In genomic region chr9:14018061-14018460, GRCh38 we compare ENCODE assay signal across 21 cellular contexts.
DNase-seq lines count a peak whose midpoint lies in the region; ATAC-seq, FAIRE-seq and TF ChIP-seq lines count a peak whose summit lies in the region.
"Had no signal": no experiment of that assay in that cellular context is flagged by ENCODE, and none has a peak within 500 bp of the region (broad histone marks: within the 10 kb centered on the region; RNA-seq: fewer than 3 reads in every experiment).

No MANE protein-coding gene starts in this region.

- no peak overlapping the region for H2AFZ ChIP-seq in keratinocyte (ENCODE audit: control insufficient read depth, low read length)
- H2AFZ ChIP-seq: PC-9 had no signal

- peaks cover 7% of the 10 kb centered on the region for H3K36me3 Mint-ChIP-seq in MCF 10A (ENCODE audit: insufficient read depth, unreplicated experiment)
- no peaks in the 10 kb centered on the region for H3K36me3 Mint-ChIP-seq in stimulated activated memory B cell treated with anti-CD40 and anti-IgM and Interleukin-4, amounts not matched to agents 10 μg/mL and 1 μg/mL and 100 μg/mL, for 72 hours

- H3K79me2 ChIP-seq in keratinocyte (ENCODE audit: control insufficient read depth, insufficient read depth, low read length), result no peaks in the 10 kb centered on the region

- peaks cover 23% of the 10 kb centered on the region for H3K4me1 Mint-ChIP-seq in MCF 10A (ENCODE audit: insufficient read depth, unreplicated experiment)
- no peaks in the 10 kb centered on the region for H3K4me1 Mint-ChIP-seq in stimulated activated memory B cell treated with anti-CD40 and anti-IgM and Interleukin-4, amounts not matched to agents 10 μg/mL and 1 μg/mL and 100 μg/mL, for 72 hours

- dilution Hi-C loops in keratinocyte (cut with MboI; ENCODE audit: extremely low pct_ligation_motif_present, low sequenced_read_pairs), result no loop called here

- H3K27me3 ChIP-seq in breast epithelium (no peaks in the 10 kb centered on the region), keratinocyte (ENCODE audit: control insufficient read depth, extremely low read depth, insufficient read depth, low read length) (no peaks in the 10 kb centered on the region), sigmoid colon (no peaks in the 10 kb centered on the region)
- H3K27me3 ChIP-seq: gastroesophageal sphincter, neutrophil, transverse colon had no signal

- FAIRE-seq in keratinocyte (lab: Jason Lieb, UNC) (peak; percentile 74), frontal cortex (lab: Jason Lieb, UNC) (no peak)

- H3K4me2 ChIP-seq in keratinocyte (ENCODE audit: control insufficient read depth, extremely low read depth, insufficient read depth, low read depth, low read length), result no peak overlapping the region
- H3K4me2 ChIP-seq: PC-9 had no signal

- peak overlapping the region; percentile 50 for H3K27ac Mint-ChIP-seq in MCF 10A (ENCODE audit: low read depth, unreplicated experiment)
- H3K27ac Mint-ChIP-seq in stimulated activated memory B cell treated with anti-CD40 and anti-IgM and Interleukin-4, amounts not matched to agents 10 μg/mL and 1 μg/mL and 100 μg/mL, for 72 hours, result no peak overlapping the region
- H3K27ac Mint-ChIP-seq: activated T-helper 2 cell treated with anti-CD3 and anti-CD28 coated beads, Interferon-gamma antibody, Interleukin-2, Interleukin-4, amounts not matched to agents 10 μg/mL and 5 μg/mL and 100 μg/mL, durations not matched to agents 14 hours and 24 hours and 36 hours; dendritic cell treated with granulocyte-macrophage colony-stimulating factor and Interleukin-4, amounts not matched to agents 40 ng/mL and 50 ng/mL, for 4 days had no signal

- H3K9me3 Mint-ChIP-seq in MCF 10A (ENCODE audit: unreplicated experiment), result peaks cover 5% of the 10 kb centered on the region
- peaks cover 7% of the 10 kb centered on the region for H3K9me3 Mint-ChIP-seq in stimulated activated memory B cell treated with anti-CD40 and anti-IgM and Interleukin-4, amounts not matched to agents 10 μg/mL and 1 μg/mL and 100 μg/mL, for 72 hours
- H3K9me3 Mint-ChIP-seq: activated T-helper 2 cell treated with anti-CD3 and anti-CD28 coated beads, Interferon-gamma antibody, Interleukin-2, Interleukin-4, amounts not matched to agents 10 μg/mL and 5 μg/mL and 100 μg/mL, durations not matched to agents 14 hours and 24 hours and 36 hours had no signal

- CTCF ChIA-PET in MCF 10A (lab: Yijun Ruan, JAX), result interaction anchor here (0.5 to 1.6 kb wide), 2 partner anchors 57 to 448 kb away, joined by 3 read pairs; no protein-coding TSS in a partner anchor

- TF ChIP-seq CTCF in MCF 10A (IDR thresholded peaks at IDR 0.05; ENCODE audit: unreplicated experiment) (no peak), breast epithelium (IDR thresholded peaks at IDR 0.05) (no peak), cardiac fibroblast (IDR thresholded peaks at IDR 0.05; ENCODE audit: low read depth, low read length) (no peak), keratinocyte (optimal IDR thresholded peaks at IDR 0.05 in 1 of 3, IDR thresholded peaks at IDR 0.05 in 1 of 3, conservative IDR thresholded peaks at IDR 0.05 in 1 of 3; ENCODE audit: extremely low read depth in 1 of 3, insufficient read depth in 2 of 3, low read length in 3 of 3) (no peak), sigmoid colon (IDR thresholded peaks at IDR 0.05) (no peak)

- H3K9me3 ChIP-seq in breast epithelium (no peaks in the 10 kb centered on the region), keratinocyte (ENCODE audit: control insufficient read depth, low read depth, low read length) (no peaks in the 10 kb centered on the region), sigmoid colon (no peaks in the 10 kb centered on the region)
- H3K9me3 ChIP-seq: gastroesophageal sphincter, neutrophil, transverse colon had no signal

- TF ChIP-seq POLR2A in breast epithelium (IDR thresholded peaks at IDR 0.05) (no peak), sigmoid colon (IDR thresholded peaks at IDR 0.05) (no peak)

- TF ChIP-seq EP300 in sigmoid colon (IDR thresholded peaks at IDR 0.05), result no peak

- H3K36me3 ChIP-seq in breast epithelium, result no peaks in the 10 kb centered on the region
- no peaks in the 10 kb centered on the region for H3K36me3 ChIP-seq in keratinocyte (ENCODE audit: control insufficient read depth in 2 of 2, extremely low read depth in 1 of 2, insufficient read depth in 2 of 2, low read length in 2 of 2)
- no peaks in the 10 kb centered on the region for H3K36me3 ChIP-seq in sigmoid colon
- H3K36me3 ChIP-seq: gastroesophageal sphincter, neutrophil, transverse colon had no signal

- no peak overlapping the region for H3K4me3 ChIP-seq in breast epithelium
- H3K4me3 ChIP-seq in cardiac fibroblast (replicated peaks in 1 of 2; ENCODE audit: low read depth in 2 of 2, low read length in 2 of 2), result no peak overlapping the region
- H3K4me3 ChIP-seq in keratinocyte (ENCODE audit: control insufficient read depth in 2 of 3, extremely low read depth in 1 of 3, insufficient read depth in 2 of 3, low read depth in 1 of 3, low read length in 3 of 3), result no peak overlapping the region
- H3K4me3 ChIP-seq in sigmoid colon, result no peak overlapping the region
- H3K4me3 ChIP-seq: gastroesophageal sphincter, PC-9, transverse colon had no signal

- POLR2A ChIA-PET in MCF 10A (lab: Yijun Ruan, JAX), result interaction anchor here (0.8 to 1.3 kb wide), 5 partner anchors 9 to 24 kb away, joined by 3 to 4 read pairs (median 4); no protein-coding TSS in a partner anchor

- no peaks in the 10 kb centered on the region for H3K4me1 ChIP-seq in breast epithelium
- no peaks in the 10 kb centered on the region for H3K4me1 ChIP-seq in keratinocyte (ENCODE audit: control insufficient read depth, extremely low read depth, insufficient read depth, low read length)
- peaks cover 0 to 4% (median 0%) of the 10 kb centered on the region in 4 donors for H3K4me1 ChIP-seq in sigmoid colon
- H3K4me1 ChIP-seq: gastroesophageal sphincter, transverse colon had no signal

- intact Hi-C loops in MCF 10A (cut with micrococcal nuclease) (no loop called here), breast epithelium (cut with DNase I; ENCODE audit: low total_unique reads) (no loop called here), sigmoid colon (cut with DNase I) (no loop called here)

- H3K9ac ChIP-seq in keratinocyte (ENCODE audit: control insufficient read depth, extremely low read depth, insufficient read depth, low read length), result no peak overlapping the region

- no peak overlapping the region for H3K4me3 Mint-ChIP-seq in MCF 10A (ENCODE audit: unreplicated experiment)
- no peak overlapping the region for H3K4me3 Mint-ChIP-seq in stimulated activated memory B cell treated with anti-CD40 and anti-IgM and Interleukin-4, amounts not matched to agents 10 μg/mL and 1 μg/mL and 100 μg/mL, for 72 hours
- H3K4me3 Mint-ChIP-seq: dendritic cell treated with granulocyte-macrophage colony-stimulating factor and Interleukin-4, amounts not matched to agents 40 ng/mL and 50 ng/mL, for 4 days had no signal

- WGBS in sigmoid colon, 2 donors, result 48 to 68% methylated on average over 2 of the region's 2 CpGs

- H4K20me1 ChIP-seq in keratinocyte (ENCODE audit: control insufficient read depth, extremely low read depth, insufficient read depth, low read length), result no peaks in the 10 kb centered on the region

- no peaks in the 10 kb centered on the region for H3K27me3 Mint-ChIP-seq in MCF 10A (ENCODE audit: insufficient read depth, unreplicated experiment)
- H3K27me3 Mint-ChIP-seq in stimulated activated memory B cell treated with anti-CD40 and anti-IgM and Interleukin-4, amounts not matched to agents 10 μg/mL and 1 μg/mL and 100 μg/mL, for 72 hours, result no peaks in the 10 kb centered on the region
- H3K27me3 Mint-ChIP-seq: dendritic cell treated with granulocyte-macrophage colony-stimulating factor and Interleukin-4, amounts not matched to agents 40 ng/mL and 50 ng/mL, for 4 days had no signal

- H3K27ac ChIP-seq in breast epithelium, result no peak overlapping the region
- H3K27ac ChIP-seq in keratinocyte (ENCODE audit: control insufficient read depth, insufficient read depth, low read length), result no peak overlapping the region
- no peak overlapping the region for H3K27ac ChIP-seq in sigmoid colon
- H3K27ac ChIP-seq: gastroesophageal sphincter, neutrophil, PC-9, transverse colon had no signal

- no peaks in the 10 kb centered on the region for H3K9me1 ChIP-seq in keratinocyte (ENCODE audit: control insufficient read depth, extremely low read depth, insufficient read depth, low read length)

- DNase-seq in MCF 10A (ENCODE audit: unreplicated experiment) (peak; percentile 76), breast epithelium (ENCODE audit: low spot score in 2 of 2) (no peak), cardiac fibroblast (ENCODE audit: low read depth in 2 of 2) (peak; percentile 80 to 81), keratinocyte (ENCODE audit: low read depth, low spot score) (peak; percentile 17), hypothalamus (lab: John Stamatoyannopoulos, UW) (no peak), sigmoid colon (no peak), frontal cortex (ENCODE audit: low spot score in 2 of 2) (no peak)
- DNase-seq: DMS53; Kasumi-1; NCI-H1694; NCI-H524; PC-9; stimulated activated CD4-positive, alpha-beta T cell treated with anti-CD3 and anti-CD28 coated beads, Interleukin-2, amount 100 ng/mL, for 48 hours; stimulated activated CD8-positive, alpha-beta memory T cell treated with anti-CD3 and anti-CD28 coated beads, Interleukin-4, amount 100 ng/mL, for 48 hours; transverse colon had no signal

- no TSS peak for BruUV-seq in MCF 10A (replicated peaks; lab: Mats Ljungman, UMichigan)

- ATAC-seq in stimulated activated memory B cell treated with anti-CD40 and anti-IgM and Interleukin-4, amounts not matched to agents 10 μg/mL and 1 μg/mL and 100 μg/mL, for 72 hours, result no peak
- ATAC-seq: gastroesophageal sphincter, sciatic nerve had no signal

Comparison
In these comparisons a context has a peak if more than half of its experiments do, and no peak if none do; other contexts are left out.
1. DNase-seq: peak in MCF 10A (single experiment), cardiac fibroblast (2 of 2) and keratinocyte (single experiment); none in breast epithelium (0 of 2), hypothalamus (0 of 51), sigmoid colon (single experiment) and frontal cortex (0 of 2).